1 cellular context compared by ENCODE assay signal in genomic region chr9:109834855-109835254, GRCh38.
TF ChIP-seq lines count a peak whose summit lies in the region.

No MANE protein-coding gene starts in this region.

TF ChIP-seq in SK-N-SH, 30 proteins besides CTCF, POLR2A, EP300 and RAD21 (continued from another document):
- TF ChIP-seq TAF1 (IDR thresholded peaks at IDR 0.05; ENCODE audit: borderline replicate concordance, low read depth, low read length) (no peak), MEF2A (IDR thresholded peaks at IDR 0.05; ENCODE audit: borderline replicate concordance, low read depth) (no peak), IRF3 (IDR thresholded peaks at IDR 0.05; ENCODE audit: low read depth, low read length) (no peak), SIN3A (IDR thresholded peaks at IDR 0.05; ENCODE audit: borderline replicate concordance, low read depth, low read length) (no peak)
